Comparison of ENCODE assay signal across 26 cellular contexts in the genomic region with DNA sequence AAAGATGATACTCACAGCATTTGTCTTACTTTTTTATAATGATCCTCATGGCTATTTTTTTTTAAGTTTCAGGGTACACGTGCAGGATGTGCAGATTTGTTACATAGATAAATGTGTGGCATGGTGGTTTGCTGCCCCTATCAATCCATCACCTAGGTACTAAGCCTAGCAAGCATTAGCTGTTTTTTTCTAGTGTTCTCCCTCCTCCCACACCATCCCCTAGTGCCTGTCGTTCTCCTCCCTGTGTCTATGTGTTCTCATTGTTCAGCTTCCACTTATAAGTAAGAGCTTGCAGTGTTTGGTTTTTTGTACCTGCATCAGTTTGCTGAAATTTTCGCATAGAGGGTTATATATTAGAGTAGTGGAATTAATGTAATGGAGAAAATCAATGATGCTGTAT.
DNase-seq lines count a peak whose midpoint lies in the region; ATAC-seq, FAIRE-seq and TF ChIP-seq lines count a peak whose summit lies in the region.
"Had no signal": no experiment of that assay in that cellular context is flagged by ENCODE, and none has a peak within 500 bp of the region (broad histone marks: within the 10 kb centered on the region; RNA-seq: fewer than 3 reads in every experiment).

No MANE protein-coding gene starts in this region.

- intact Hi-C loops in GM12878 (cut with micrococcal nuclease; ENCODE audit: unreplicated experiment) = no loop called here

- no peaks in the 10 kb centered on the region for H3K36me3 ChIP-seq in GM12878 (ENCODE audit: control insufficient read depth in 2 of 2, insufficient read depth in 2 of 2, low read length in 1 of 2)
- H3K36me3 ChIP-seq: MG63, SJCRH30 had no signal

- H3K27ac ChIP-seq in GM12878 (ENCODE audit: control insufficient read depth, insufficient read depth) = no peak overlapping the region
- H3K27ac ChIP-seq: HL-60, SJCRH30 had no signal

- FAIRE-seq in GM12878 (lab: Jason Lieb, UNC) (no peak), H54 (lab: Jason Lieb, UNC) (no peak)
- FAIRE-seq: GM19239, HepG2 had no signal

- CTCF ChIA-PET in GM12878 (lab: Yijun Ruan, JAX) = interaction anchor here (0.7 to 1.9 kb wide), 4 partner anchors 10 to 43 kb away, joined by 3 to 6 read pairs (median 5); no protein-coding TSS in a partner anchor

- no peaks in the 10 kb centered on the region for H3K9me3 ChIP-seq in GM12878 (replicated peaks; ENCODE audit: control insufficient read depth, insufficient read depth, low read length)
- H3K9me3 ChIP-seq: Caco-2, MG63, SJCRH30 had no signal

- no peak for TF ChIP-seq RAD21 in GM12878 (IDR thresholded peaks at IDR 0.05; ENCODE audit: insufficient read depth, low read depth, low read length)

- SMC1A ChIA-PET in GM12878 (lab: Charles Lee; ENCODE audit: uncharacterized antibody, unreplicated experiment) = interaction anchor here (0.6 to 2.4 kb wide), 14 partner anchors 9 to 106 kb away, joined by 3 to 10 read pairs (median 5); no protein-coding TSS in a partner anchor

- RAD21 ChIA-PET in GM12878 (lab: Charles Lee; ENCODE audit: unreplicated experiment) = interaction anchor here (1.0 to 1.8 kb wide), 5 partner anchors 9 to 71 kb away, joined by 3 to 6 read pairs (median 4); no protein-coding TSS in a partner anchor

- H3K9ac ChIP-seq in GM12878 (ENCODE audit: control insufficient read depth, insufficient read depth, low read length) = no peak overlapping the region

- 0% methylated on average over 3 of the region's 3 CpGs for WGBS in GM12878 (ENCODE audit: insufficient coverage, insufficient replicate concordance, low lambda C conversion rate, missing lambda C conversion rate)

- no peaks in the 10 kb centered on the region for H3K79me2 ChIP-seq in GM12878 (ENCODE audit: control insufficient read depth, insufficient read depth, low read length)

- in situ Hi-C loops in GM12878 (cut with MboI) = no loop called here

- no TSS peak for BruUV-seq in GM12878 (replicated peaks; lab: Mats Ljungman, UMichigan)

- TF ChIP-seq POLR2A in GM12878 (IDR thresholded peaks at IDR 0.05; ENCODE audit: low read depth, low read length) (no peak), H54 (IDR thresholded peaks at IDR 0.05; ENCODE audit: low read depth, low read length) (no peak)

- no peak overlapping the region for H2AFZ ChIP-seq in GM12878 (ENCODE audit: control insufficient read depth, low read depth, low read length)

- H3K27me3 ChIP-seq in GM12878 (replicated peaks in 1 of 2; ENCODE audit: control insufficient read depth in 2 of 2, insufficient read depth in 2 of 2, low read length in 1 of 2) = no peaks in the 10 kb centered on the region; a peak in 1 of 4 replicates
- H3K27me3 ChIP-seq: MG63, SJCRH30 had no signal

- H3K4me2 ChIP-seq in GM12878 (ENCODE audit: control insufficient read depth, insufficient read depth) = no peak overlapping the region

- DNase-seq in DMS 273 (lab: John Stamatoyannopoulos, UW; ENCODE audit: unreplicated experiment) = peak; percentile 65
- peak; percentile 31 for DNase-seq in NCI-H2227 treated with DMSO at 0.1 percent for 48 hours (lab: John Stamatoyannopoulos, UW)
- DNase-seq in GM12878 (ENCODE audit: low read depth, low spot score) = no peak
- DNase-seq in H54 (ENCODE audit: insufficient read length, low spot score) = no peak
- DNase-seq in UCSD-AML1 (lab: John Stamatoyannopoulos, UW; ENCODE audit: unreplicated experiment) = no peak
- DNase-seq: Caco-2; CD4-positive, CD25-positive, alpha-beta regulatory T cell; DMS153; GDM1; H7; MG63; NCI-H1048; NCI-H1436 treated with DMSO at 0.1 percent for 48 hours; NCI-H1930; NCI-H446; NCI-H526; NK-92 treated with Interleukin-12 subunit alpha and Interleukin-12 subunit beta, amount 100 ng/mL, for 24 hours; SJCRH30; T-helper 1 cell had no signal

- no peaks in the 10 kb centered on the region for H3K4me1 ChIP-seq in GM12878 (ENCODE audit: control insufficient read depth, insufficient read depth, low read length)
- H3K4me1 ChIP-seq: Caco-2, SJCRH30 had no signal

- no peak overlapping the region for H3K4me3 ChIP-seq in GM12878
- H3K4me3 ChIP-seq: K562, MG63, SJCRH30 had no signal

- no peak for TF ChIP-seq EP300 in GM12878 (IDR thresholded peaks at IDR 0.05; ENCODE audit: borderline replicate concordance in 1 of 2, control insufficient read depth in 1 of 2, low read depth in 2 of 2, low read length in 2 of 2)

- POLR2A ChIA-PET in GM12878 (lab: Charles Lee) = no interaction called here

- no peak for TF ChIP-seq CTCF in GM12878 (IDR thresholded peaks at IDR 0.05 in 2 of 3, conservative IDR thresholded peaks at IDR 0.05 in 1 of 3; ENCODE audit: control insufficient read depth in 2 of 3, extremely low read depth in 1 of 3, insufficient read depth in 1 of 3, low read depth in 3 of 3, low read length in 3 of 3)

- ATAC-seq in GM18868 (IDR thresholded peaks at IDR 0.05; ENCODE audit: unreplicated experiment) = peak; percentile 52
- peak; percentile 70 for ATAC-seq in GM12878
- no peak for ATAC-seq in HG03175 (IDR thresholded peaks at IDR 0.05; ENCODE audit: unreplicated experiment)
- ATAC-seq: HepG2, K562, Panc1 had no signal

- H4K20me1 ChIP-seq in GM12878 (ENCODE audit: control insufficient read depth, insufficient read depth) = no peaks in the 10 kb centered on the region

TF ChIP-seq in GM12878, 131 proteins besides CTCF, POLR2A, EP300 and RAD21:
- no peak for TF ChIP-seq USF1 (IDR thresholded peaks at IDR 0.05; ENCODE audit: borderline replicate concordance, extremely low read length, insufficient read depth, low read depth, low read length)
- no peak for TF ChIP-seq ZNF217 (IDR thresholded peaks at IDR 0.05)
- TF ChIP-seq DPF2 (IDR thresholded peaks at IDR 0.05) = no peak
- no peak for TF ChIP-seq TARDBP (IDR thresholded peaks at IDR 0.05; ENCODE audit: borderline replicate concordance)
- TF ChIP-seq HDAC2 (IDR thresholded peaks at IDR 0.05) = no peak

Comparison
In these comparisons a context has a peak if more than half of its experiments do, and no peak if none do; other contexts are left out.
1. DNase-seq: peak in DMS 273 (single experiment) and NCI-H2227 treated with DMSO at 0.1 percent for 48 hours (single experiment); none in GM12878 (single experiment), H54 (single experiment) and UCSD-AML1 (single experiment).